In genomic region chr11:15093432-15093831, GRCh38 we compare ENCODE assay signal across 19 cellular contexts. TPM values are rescaled to one million over a fixed set of nuclear protein-coding genes. Genes with fewer than 3 reads are reported as not detected.
DNase-seq lines count a peak whose midpoint lies in the region; ATAC-seq lines count a peak whose summit lies in the region.
"Had no signal": no experiment of that assay in that cellular context is flagged by ENCODE, and none has a peak within 500 bp of the region (broad histone marks: within the 10 kb centered on the region; RNA-seq: fewer than 3 reads in every experiment).

No MANE protein-coding gene starts in this region.

- peaks cover 8 to 16% of the 10 kb centered on the region in 2 donors for H3K4me1 Mint-ChIP-seq in stimulated activated naive B cell treated with anti-CD40 and anti-IgM and Interleukin-4, amounts not matched to agents 10 μg/mL and 1 μg/mL and 100 μg/mL, for 72 hours
- H3K4me1 Mint-ChIP-seq: stimulated activated naive CD8-positive, alpha-beta T cell treated with anti-CD3 and anti-CD28 coated beads, Interleukin-15, amount 100 ng/mL, for 72 hours had no signal

- no peaks in the 10 kb centered on the region for H3K36me3 Mint-ChIP-seq in stimulated activated naive B cell treated with anti-CD40 and anti-IgM and Interleukin-4, amounts not matched to agents 10 μg/mL and 1 μg/mL and 100 μg/mL, for 72 hours
- H3K36me3 Mint-ChIP-seq: CD8-positive, alpha-beta T cell had no signal

- peaks cover 4 to 28% of the 10 kb centered on the region in 2 donors for H3K27me3 Mint-ChIP-seq in stimulated activated naive B cell treated with anti-CD40 and anti-IgM and Interleukin-4, amounts not matched to agents 10 μg/mL and 1 μg/mL and 100 μg/mL, for 72 hours

- DNase-seq in SIG-M5 treated with dmso at 0.1 percent for 504 hours (lab: John Stamatoyannopoulos, UW; ENCODE audit: unreplicated experiment): peak; percentile 5
- DNase-seq in SIG-M5 (lab: John Stamatoyannopoulos, UW): no peak
- DNase-seq in stimulated activated naive B cell treated with anti-CD40 and anti-IgM and Interleukin-4, amounts not matched to agents 10 μg/mL and 1 μg/mL and 100 μg/mL, for 72 hours: no peak
- no peak for DNase-seq in mucosa of gallbladder (ENCODE audit: low spot score)
- DNase-seq in activated CD4-positive, alpha-beta T cell treated with anti-CD3 and anti-CD28 coated beads for 1 hour: no peak
- DNase-seq in cerebellar cortex (ENCODE audit: low spot score): no peak
- DNase-seq: activated CD4-positive, alpha-beta T cell treated with anti-CD3 and anti-CD28 coated beads for 4 hours; activated T-cell treated with anti-CD3 and anti-CD28 coated beads, Interleukin-2, amount 50 U/mL, for 24 hours; CD8-positive, alpha-beta T cell; NCI-H187; NCI-H526; stimulated activated naive CD8-positive, alpha-beta T cell treated with anti-CD3 and anti-CD28 coated beads, Interleukin-15, amount 100 ng/mL, for 72 hours had no signal

- H3K27ac Mint-ChIP-seq in stimulated activated naive B cell treated with anti-CD40 and anti-IgM and Interleukin-4, amounts not matched to agents 10 μg/mL and 1 μg/mL and 100 μg/mL, for 72 hours: no peak overlapping the region
- H3K27ac Mint-ChIP-seq: activated T-cell treated with anti-CD3 and anti-CD28 coated beads, Interleukin-2, amount 50 U/mL, for 24 hours; CD8-positive, alpha-beta T cell; stimulated activated naive CD8-positive, alpha-beta T cell treated with anti-CD3 and anti-CD28 coated beads, Interleukin-15, amount 100 ng/mL, for 72 hours; T-helper 2 cell treated with Interferon-gamma antibody and Interleukin-4, amounts not matched to agents 5 μg/mL and 100 μg/mL, for 36 hours had no signal

- H3K4me3 Mint-ChIP-seq in stimulated activated naive B cell treated with anti-CD40 and anti-IgM and Interleukin-4, amounts not matched to agents 10 μg/mL and 1 μg/mL and 100 μg/mL, for 72 hours: no peak overlapping the region
- H3K4me3 Mint-ChIP-seq: activated T-cell treated with anti-CD3 and anti-CD28 coated beads, Interleukin-2, amount 50 U/mL, for 24 hours; CD8-positive, alpha-beta T cell; stimulated activated naive CD8-positive, alpha-beta T cell treated with anti-CD3 and anti-CD28 coated beads, Interleukin-15, amount 100 ng/mL, for 72 hours; T-helper 2 cell treated with Interferon-gamma antibody and Interleukin-4, amounts not matched to agents 5 μg/mL and 100 μg/mL, for 36 hours had no signal

- H3K9me3 Mint-ChIP-seq in stimulated activated naive B cell treated with anti-CD40 and anti-IgM and Interleukin-4, amounts not matched to agents 10 μg/mL and 1 μg/mL and 100 μg/mL, for 72 hours: no peaks in the 10 kb centered on the region
- H3K9me3 Mint-ChIP-seq: activated T-cell treated with anti-CD3 and anti-CD28 coated beads, Interleukin-2, amount 50 U/mL, for 24 hours; CD8-positive, alpha-beta T cell; T-helper 2 cell treated with Interferon-gamma antibody and Interleukin-4, amounts not matched to agents 5 μg/mL and 100 μg/mL, for 36 hours had no signal

- ATAC-seq in HG02588 (IDR thresholded peaks at IDR 0.05; ENCODE audit: unreplicated experiment) (peak; percentile 81), HG03442 (IDR thresholded peaks at IDR 0.05; ENCODE audit: unreplicated experiment) (peak; percentile 85)
- ATAC-seq in stimulated activated naive B cell treated with anti-CD40 and anti-IgM and Interleukin-4, amounts not matched to agents 10 μg/mL and 1 μg/mL and 100 μg/mL, for 72 hours (replicated peaks): peak; percentile 90 to 95
- ATAC-seq: CD8-positive, alpha-beta T cell; stimulated activated naive CD8-positive, alpha-beta T cell treated with anti-CD3 and anti-CD28 coated beads, Interleukin-15, amount 100 ng/mL, for 72 hours had no signal

RNA-seq across cellular contexts. Expression of gene CALCB, which starts 20.0 kb away (rescaled TPM):
- not detected for total RNA-seq in mucosa of gallbladder
- total RNA-seq: A172, glomerular endothelial cell, osteocyte, RPMI7951 had no signal

RNA-seq across cellular contexts. Expression of gene INSC, which starts 21.3 kb away (rescaled TPM):
- 1.2 TPM for total RNA-seq in mucosa of gallbladder
- total RNA-seq: A172; CD8-positive, alpha-beta T cell; osteocyte; RPMI7951 had no signal
